16 cellular contexts compared by ENCODE assay signal in the genomic region with DNA sequence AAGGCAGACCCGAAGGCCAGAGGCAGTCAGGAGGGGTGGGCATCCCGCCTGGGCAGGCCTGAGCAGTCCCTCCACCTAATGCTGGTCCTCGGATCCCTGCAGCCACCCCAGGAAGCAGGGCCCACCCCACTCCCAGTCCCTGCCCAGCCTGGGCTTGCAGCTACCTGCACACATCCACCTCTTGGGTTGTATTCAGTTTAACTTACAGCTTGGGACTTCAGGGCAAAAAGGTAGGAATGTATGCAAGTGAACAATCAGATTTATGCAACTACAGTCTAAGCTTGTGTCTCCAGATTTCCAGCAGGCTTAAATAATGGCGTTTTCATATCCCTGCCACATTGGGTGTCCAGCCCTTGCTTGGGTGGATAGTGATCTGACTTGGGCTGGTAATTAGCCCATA. TPM values are rescaled to one million over a fixed set of nuclear protein-coding genes. Genes with fewer than 3 reads are reported as not detected.
A peak's percentile ranks its signal among the peaks of the same experiment; 100 is the strongest.
DNase-seq lines count a peak whose midpoint lies in the region; ATAC-seq and TF ChIP-seq lines count a peak whose summit lies in the region.
"Had no signal": no experiment of that assay in that cellular context is flagged by ENCODE, and none has a peak within 500 bp of the region (broad histone marks: within the 10 kb centered on the region; RNA-seq: fewer than 3 reads in every experiment).

No MANE protein-coding gene starts in this region.

- H3K4me1 ChIP-seq in colonic mucosa = peaks cover 32% of the 10 kb centered on the region
- H3K4me1 ChIP-seq in right atrium auricular region = peaks cover 0 to 37% of the 10 kb centered on the region in 2 donors

- no peaks in the 10 kb centered on the region for H3K9me3 ChIP-seq in CD4-positive, alpha-beta T cell (ENCODE audit: control insufficient read depth, low read length)
- H3K9me3 ChIP-seq in colonic mucosa (no peaks in the 10 kb centered on the region), right atrium auricular region (no peaks in the 10 kb centered on the region)
- H3K9me3 ChIP-seq: tibial artery had no signal

- DNase-seq in CD4-positive, alpha-beta T cell = no peak
- DNase-seq in RWPE1 (ENCODE audit: low spot score) = no peak
- DNase-seq in colonic mucosa = no peak
- no peak for DNase-seq in naive thymus-derived CD8-positive, alpha-beta T cell
- no peak for DNase-seq in right atrium auricular region (ENCODE audit: low spot score)
- no peak for DNase-seq in COLO668 (lab: John Stamatoyannopoulos, UW; ENCODE audit: unreplicated experiment)
- DNase-seq: AML-193, DMS79, erythroblast, head of caudate nucleus, NCI-H2029 treated with DMSO at 0.1 percent for 48 hours, NCI-H524, PC-9, tibial artery had no signal

- intact Hi-C loops in CD4-positive, alpha-beta T cell (cut with DNase I, micrococcal nuclease) = loop anchor here (1.0 to 10.0 kb wide), 3 partner anchors 11 to 117 kb away; no protein-coding TSS in a partner anchor
- intact Hi-C loops in colonic mucosa (cut with DNase I) = no loop called here

- POLR2A ChIA-PET in CD4-positive, alpha-beta T cell (lab: Charles Lee) = interaction anchor here (1.2 to 10.1 kb wide), 5 partner anchors 11 to 259 kb away, joined by 3 to 193 read pairs (median 8); partner anchors contain the start of genes LDLRAP1 and MTFR1L
- POLR2A ChIA-PET in RWPE1 (lab: Yijun Ruan, JAX; ENCODE audit: low non-redundant PET) = no interaction called here
- POLR2A ChIA-PET in naive thymus-derived CD8-positive, alpha-beta T cell (lab: Charles Lee) = interaction anchor here (1.2 to 24.7 kb wide), 7 partner anchors 11 to 259 kb away, joined by 3 to 1000 read pairs (median 8); partner anchors contain the start of genes LDLRAP1, MACO1 and MTFR1L

- no peaks in the 10 kb centered on the region for H3K9me3 Mint-ChIP-seq in CD4-positive, alpha-beta T cell
- no peaks in the 10 kb centered on the region for H3K9me3 Mint-ChIP-seq in naive thymus-derived CD8-positive, alpha-beta T cell

- peaks cover 93% of the 10 kb centered on the region for H3K4me1 Mint-ChIP-seq in CD4-positive, alpha-beta T cell (ENCODE audit: low read depth)
- peaks cover 31 to 93% (median 78%) of the 10 kb centered on the region in 4 donors for H3K4me1 Mint-ChIP-seq in naive thymus-derived CD8-positive, alpha-beta T cell

- no peaks in the 10 kb centered on the region for H3K27me3 ChIP-seq in CD4-positive, alpha-beta T cell (ENCODE audit: control insufficient read depth, insufficient read depth, low read length)
- no peaks in the 10 kb centered on the region for H3K27me3 ChIP-seq in colonic mucosa
- H3K27me3 ChIP-seq in right atrium auricular region = no peaks in the 10 kb centered on the region
- H3K27me3 ChIP-seq: tibial artery had no signal

- CTCF ChIA-PET in CD4-positive, alpha-beta T cell (lab: Charles Lee) = interaction anchor here (0.7 to 1.6 kb wide), 3 partner anchors 12 to 58 kb away, joined by 3 to 4 read pairs (median 3); no protein-coding TSS in a partner anchor
- CTCF ChIA-PET in RWPE1 (lab: Yijun Ruan, JAX) = interaction anchor here (0.6 to 0.7 kb wide), 2 partner anchors 13 to 36 kb away, joined by 3 read pairs; no protein-coding TSS in a partner anchor

- peak overlapping the region; percentile 99 for H3K4me3 Mint-ChIP-seq in CD4-positive, alpha-beta T cell
- H3K4me3 Mint-ChIP-seq in naive thymus-derived CD8-positive, alpha-beta T cell = peak overlapping the region; percentile 96 to 100 (median 99)

- H3K27me3 Mint-ChIP-seq in CD4-positive, alpha-beta T cell = no peaks in the 10 kb centered on the region
- H3K27me3 Mint-ChIP-seq in naive thymus-derived CD8-positive, alpha-beta T cell = no peaks in the 10 kb centered on the region

- H3K36me3 ChIP-seq in colonic mucosa (no peaks in the 10 kb centered on the region), right atrium auricular region (peaks cover 24% of the 10 kb centered on the region)

- peaks cover 86% of the 10 kb centered on the region for H3K36me3 Mint-ChIP-seq in CD4-positive, alpha-beta T cell (ENCODE audit: low read depth)
- H3K36me3 Mint-ChIP-seq in naive thymus-derived CD8-positive, alpha-beta T cell = peaks cover 18 to 57% (median 38%) of the 10 kb centered on the region in 3 donors

- peak overlapping the region in 1 of 2 donors; percentile 16 for H3K9ac ChIP-seq in colonic mucosa (ENCODE audit: low read depth in 2 of 2, low read length in 2 of 2)

- no peak for ATAC-seq in CD4-positive, alpha-beta T cell (ENCODE audit: poor library complexity)
- no peak for ATAC-seq in naive thymus-derived CD8-positive, alpha-beta T cell
- ATAC-seq in GM21717 (IDR thresholded peaks at IDR 0.05; ENCODE audit: unreplicated experiment) (no peak), GM21737 (IDR thresholded peaks at IDR 0.05; ENCODE audit: unreplicated experiment) (no peak)

- TF ChIP-seq CTCF in CD4-positive, alpha-beta T cell (IDR thresholded peaks at IDR 0.05) = no peak
- TF ChIP-seq CTCF in RWPE1 (conservative IDR thresholded peaks at IDR 0.05; ENCODE audit: low read depth) (no peak), colonic mucosa (IDR thresholded peaks at IDR 0.05) (no peak), right atrium auricular region (IDR thresholded peaks at IDR 0.05) (no peak)

- no peak overlapping the region for H3K4me3 ChIP-seq in colonic mucosa
- H3K4me3 ChIP-seq in right atrium auricular region = no peak overlapping the region
- H3K4me3 ChIP-seq: PC-9, tibial artery had no signal

- H3K27ac ChIP-seq in CD4-positive, alpha-beta T cell (ENCODE audit: low read depth, low read length) = peak overlapping the region; percentile 86
- H3K27ac ChIP-seq in RWPE1 (peak overlapping the region; percentile 78), colonic mucosa (peak overlapping the region; percentile 81), right atrium auricular region (no peak overlapping the region)
- H3K27ac ChIP-seq: PC-9 had no signal

- H3K27ac Mint-ChIP-seq in CD4-positive, alpha-beta T cell = peak overlapping the region; percentile 87
- H3K27ac Mint-ChIP-seq in naive thymus-derived CD8-positive, alpha-beta T cell = peak overlapping the region; percentile 93 to 100 (median 99)

RNA-seq across cellular contexts. Expression of gene LDLRAP1, which starts 17.4 kb away (rescaled TPM):
- total RNA-seq in CD4-positive, alpha-beta T cell = 10 to 100 TPM; 70.5 to 73.5 TPM
- total RNA-seq in colonic mucosa (10 to 100 TPM; 35.7 to 40.1 TPM), right atrium auricular region (10 to 100 TPM in 1 of 2 donors, 1 to 10 TPM in 1; 8.9 to 10.1 TPM)
- 100 to 1,000 TPM; 361 to 364 TPM for total RNA-seq in naive thymus-derived CD8-positive, alpha-beta T cell
- polyA plus RNA-seq in naive thymus-derived CD8-positive, alpha-beta T cell = 100 to 1,000 TPM; 387 to 877 (median 421) TPM

RNA-seq across cellular contexts. Expression of gene MAN1C1, which starts 55.8 kb away (rescaled TPM):
- 10 to 100 TPM; 44.4 to 46.9 TPM for total RNA-seq in CD4-positive, alpha-beta T cell
- total RNA-seq in colonic mucosa = 1 to 10 TPM; 2.7 to 4.3 TPM
- 10 to 100 TPM; 46.0 to 47.2 TPM for total RNA-seq in naive thymus-derived CD8-positive, alpha-beta T cell
- polyA plus RNA-seq in naive thymus-derived CD8-positive, alpha-beta T cell = 10 to 100 TPM; 11.3 to 48.3 (median 11.7) TPM
- total RNA-seq in right atrium auricular region = 10 to 100 TPM in 1 of 2 donors, 1 to 10 TPM in 1; 9.4 to 13.6 TPM

Comparison
In these comparisons a context has a peak if more than half of its experiments do, and no peak if none do; other contexts are left out.
1. H3K27ac ChIP-seq: peak in CD4-positive, alpha-beta T cell (single experiment), RWPE1 (single experiment) and colonic mucosa (single experiment); none in right atrium auricular region (0 of 2).
2. RNA of gene LDLRAP1, which starts 17.4 kb away (total RNA-seq): 361 to 364 TPM in naive thymus-derived CD8-positive, alpha-beta T cell; 70.5 to 73.5 TPM in CD4-positive, alpha-beta T cell, 35.7 to 40.1 TPM in colonic mucosa and 8.9 to 10.1 TPM in right atrium auricular region; every median in the first group is over 4 times any median in the second.